Comparison of ENCODE assay signal across 11 cellular contexts in genomic region chr5:394671-395155, GRCh38. TPM values are rescaled to one million over a fixed set of nuclear protein-coding genes. Genes with fewer than 3 reads are reported as not detected.
DNase-seq lines count a peak whose midpoint lies in the region; ATAC-seq and TF ChIP-seq lines count a peak whose summit lies in the region.
"Had no signal": no experiment of that assay in that cellular context is flagged by ENCODE, and none has a peak within 500 bp of the region (broad histone marks: within the 10 kb centered on the region; RNA-seq: fewer than 3 reads in every experiment).

No MANE protein-coding gene starts in this region.

- H3K36me3 Mint-ChIP-seq in activated naive CD4-positive, alpha-beta T cell treated with anti-CD3 and anti-CD28 coated beads, Interleukin-2, amount 50 U/mL, for 24 hours = no peaks in the 10 kb centered on the region
- no peaks in the 10 kb centered on the region for H3K36me3 Mint-ChIP-seq in activated naive CD4-positive, alpha-beta T cell treated with anti-CD3 and anti-CD28 coated beads for 36 hours (ENCODE audit: low read depth)

- no peak overlapping the region for H3K4me3 Mint-ChIP-seq in activated naive CD4-positive, alpha-beta T cell treated with anti-CD3 and anti-CD28 coated beads, Interleukin-2, amount 50 U/mL, for 24 hours
- no peak overlapping the region for H3K4me3 Mint-ChIP-seq in activated naive CD4-positive, alpha-beta T cell treated with anti-CD3 and anti-CD28 coated beads for 36 hours

- ATAC-seq in lower lobe of right lung = peak in 1 of 2 donors; percentile 36

- peaks cover 35% of the 10 kb centered on the region for H3K4me1 ChIP-seq in lower lobe of right lung
- H3K4me1 ChIP-seq in transverse colon = peaks cover 0 to 13% (median 4%) of the 10 kb centered on the region in 4 donors
- H3K4me1 ChIP-seq: uterus had no signal

- no peak for TF ChIP-seq CTCF in lower lobe of right lung (IDR thresholded peaks at IDR 0.05)
- no peak for TF ChIP-seq CTCF in transverse colon (IDR thresholded peaks at IDR 0.05)

- peak overlapping the region; percentile 70 for H3K27ac Mint-ChIP-seq in activated naive CD4-positive, alpha-beta T cell treated with anti-CD3 and anti-CD28 coated beads, Interleukin-2, amount 50 U/mL, for 24 hours
- H3K27ac Mint-ChIP-seq in activated naive CD4-positive, alpha-beta T cell treated with anti-CD3 and anti-CD28 coated beads for 36 hours = no peak overlapping the region

- H3K9me3 Mint-ChIP-seq in activated naive CD4-positive, alpha-beta T cell treated with anti-CD3 and anti-CD28 coated beads, Interleukin-2, amount 50 U/mL, for 24 hours = no peaks in the 10 kb centered on the region
- H3K9me3 Mint-ChIP-seq in activated naive CD4-positive, alpha-beta T cell treated with anti-CD3 and anti-CD28 coated beads for 36 hours = no peaks in the 10 kb centered on the region

- intact Hi-C loops in activated naive CD4-positive, alpha-beta T cell treated with anti-CD3 and anti-CD28 coated beads for 36 hours (cut with micrococcal nuclease) = loop anchor here (5.0 kb wide), 1 partner anchor 923 kb away; no protein-coding TSS in a partner anchor
- intact Hi-C loops in lower lobe of right lung (cut with DNase I) (no loop called here), transverse colon (cut with DNase I; ENCODE audit: low total_unique reads) (no loop called here)

- no peak for TF ChIP-seq EP300 in transverse colon (IDR thresholded peaks at IDR 0.05; ENCODE audit: low read depth)

- in situ Hi-C loops in transverse colon (cut with MboI; ENCODE audit: low pct_ligation_motif_present in 1 of 4, low pct_unique_long_range_greater_than_20kb in 1 of 4, low sequenced_read_pairs in 3 of 4) = no loop called here

- H3K9me3 ChIP-seq in lower lobe of right lung (no peaks in the 10 kb centered on the region), transverse colon (no peaks in the 10 kb centered on the region)
- H3K9me3 ChIP-seq: uterus had no signal

- H3K27me3 ChIP-seq in lower lobe of right lung (ENCODE audit: low read depth) (no peaks in the 10 kb centered on the region), transverse colon (peaks cover 8% of the 10 kb centered on the region)
- H3K27me3 ChIP-seq: uterus had no signal

- DNase-seq in activated naive CD4-positive, alpha-beta T cell treated with anti-CD3 and anti-CD28 coated beads for 36 hours = no peak
- peak; percentile 11 for DNase-seq in activated CD8-positive, alpha-beta memory T cell treated with anti-CD3 and anti-CD28 coated beads, Interleukin-2, amount 50 U/mL, for 4 hours
- DNase-seq in lower lobe of right lung (no peak), transverse colon (no peak), AG08395 (ENCODE audit: low spot score) (no peak), NCI-H2081 treated with DMSO at 0.1 percent for 48 hours (lab: John Stamatoyannopoulos, UW) (no peak), SIG-M5 treated with dmso at 0.1 percent for 504 hours (lab: John Stamatoyannopoulos, UW; ENCODE audit: unreplicated experiment) (no peak)
- DNase-seq: activated naive CD4-positive, alpha-beta T cell treated with Interleukin-2 at 50 U/mL for 16 hours; NCI-H524 treated with DMSO at 0.1 percent for 48 hours; uterus had no signal

- H3K36me3 ChIP-seq in lower lobe of right lung (no peaks in the 10 kb centered on the region), transverse colon (no peaks in the 10 kb centered on the region)
- H3K36me3 ChIP-seq: uterus had no signal

- 78% methylated on average over 17 of the region's 18 CpGs; no CpG with 5 or more reads in 1 of the 2 donors for WGBS in transverse colon (ENCODE audit: low coverage in 1 of 2), 2 donors

- peaks cover 34% of the 10 kb centered on the region for H3K4me1 Mint-ChIP-seq in activated naive CD4-positive, alpha-beta T cell treated with anti-CD3 and anti-CD28 coated beads, Interleukin-2, amount 50 U/mL, for 24 hours
- H3K4me1 Mint-ChIP-seq in activated naive CD4-positive, alpha-beta T cell treated with anti-CD3 and anti-CD28 coated beads for 36 hours (ENCODE audit: low read depth) = peaks cover 32% of the 10 kb centered on the region

- H3K4me3 ChIP-seq in lower lobe of right lung (no peak overlapping the region), transverse colon (no peak overlapping the region)
- H3K4me3 ChIP-seq: uterus had no signal

- no peak for TF ChIP-seq POLR2A in transverse colon (IDR thresholded peaks at IDR 0.05)

- CTCF ChIA-PET in activated naive CD4-positive, alpha-beta T cell treated with anti-CD3 and anti-CD28 coated beads for 36 hours (lab: Charles Lee) = interaction anchor here (0.5 kb wide), 1 partner anchor 325 kb away, joined by 3 read pairs; no protein-coding TSS in a partner anchor

- H3K27ac ChIP-seq in lower lobe of right lung (peak overlapping the region; percentile 73), transverse colon (peak overlapping the region in 3 of 4 donors; percentile 27 to 52 (median 35))
- H3K27ac ChIP-seq: uterus had no signal

- peaks cover 1% of the 10 kb centered on the region for H3K27me3 Mint-ChIP-seq in activated naive CD4-positive, alpha-beta T cell treated with anti-CD3 and anti-CD28 coated beads, Interleukin-2, amount 50 U/mL, for 24 hours
- H3K27me3 Mint-ChIP-seq in activated naive CD4-positive, alpha-beta T cell treated with anti-CD3 and anti-CD28 coated beads for 36 hours (ENCODE audit: low read depth) = no peaks in the 10 kb centered on the region

RNA-seq across cellular contexts. Expression of gene EXOC3, which starts 48.3 kb away (rescaled TPM):
- total RNA-seq in activated naive CD4-positive, alpha-beta T cell treated with anti-CD3 and anti-CD28 coated beads for 36 hours = 10 to 100 TPM; 41.6 to 41.7 TPM
- total RNA-seq in lower lobe of right lung (58.9 TPM), transverse colon (100 to 1,000 TPM in 1 of 4 donors, 10 to 100 TPM in 3; 69.9 to 240 (median 76.1) TPM)
